17 cellular contexts compared by ENCODE assay signal in the genomic region with DNA sequence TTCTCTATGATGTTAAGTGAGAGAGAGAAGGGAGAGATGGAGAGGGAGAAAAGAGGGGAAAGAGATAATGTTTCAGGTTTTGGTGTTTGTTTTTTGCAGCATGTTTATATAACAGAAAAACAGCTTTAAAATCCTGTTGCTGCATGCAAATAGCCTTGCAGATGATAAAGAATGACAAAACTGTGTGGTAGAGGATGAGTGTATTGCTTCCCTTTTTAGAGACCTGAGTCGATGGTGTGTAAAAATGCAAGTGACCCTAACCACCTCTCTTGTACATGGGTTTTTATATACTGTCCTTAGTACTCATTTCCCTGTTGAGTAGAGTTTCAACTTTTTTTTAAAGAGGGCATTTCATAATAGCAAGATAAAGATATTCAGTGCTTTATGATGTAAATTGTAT.
DNase-seq lines count a peak whose midpoint lies in the region; ATAC-seq and TF ChIP-seq lines count a peak whose summit lies in the region.
"Had no signal": no experiment of that assay in that cellular context is flagged by ENCODE, and none has a peak within 500 bp of the region (broad histone marks: within the 10 kb centered on the region; RNA-seq: fewer than 3 reads in every experiment).

No MANE protein-coding gene starts in this region.

- no peaks in the 10 kb centered on the region for H3K9me3 ChIP-seq in thyroid gland
- no peaks in the 10 kb centered on the region for H3K9me3 ChIP-seq in effector memory CD4-positive, alpha-beta T cell (ENCODE audit: control insufficient read depth, low read length)
- H3K9me3 ChIP-seq: suprapubic skin had no signal

- H3K4me3 Mint-ChIP-seq in activated T-helper 17 cell treated with anti-CD3 and anti-CD28 coated beads, Interleukin-2, amount 50 U/mL, for 72 hours: no peak overlapping the region
- no peak overlapping the region for H3K4me3 Mint-ChIP-seq in activated naive CD8-positive, alpha-beta T cell treated with anti-CD3 and anti-CD28 coated beads, Interleukin-2, amount 50 U/mL, for 24 hours
- H3K4me3 Mint-ChIP-seq: activated naive CD8-positive, alpha-beta T cell treated with anti-CD3 and anti-CD28 coated beads, Interleukin-2, amount 10 ng/mL, durations not matched to agents 7 days and 5 days had no signal

- H3K36me3 ChIP-seq in thyroid gland: no peaks in the 10 kb centered on the region
- H3K36me3 ChIP-seq in effector memory CD4-positive, alpha-beta T cell (ENCODE audit: control insufficient read depth, insufficient read depth, low read length): no peaks in the 10 kb centered on the region
- H3K36me3 ChIP-seq: BLaER1 treated with 17β-estradiol and CSF1 and Interleukin-3, amounts not matched to agents 10 nM and 100 nM; suprapubic skin had no signal

- no peaks in the 10 kb centered on the region for H3K36me3 Mint-ChIP-seq in activated T-helper 17 cell treated with anti-CD3 and anti-CD28 coated beads, Interleukin-2, amount 50 U/mL, for 72 hours (ENCODE audit: low read depth)
- H3K36me3 Mint-ChIP-seq in activated naive CD8-positive, alpha-beta T cell treated with anti-CD3 and anti-CD28 coated beads, Interleukin-2, amount 50 U/mL, for 24 hours (ENCODE audit: low read depth): no peaks in the 10 kb centered on the region
- H3K36me3 Mint-ChIP-seq: activated naive CD8-positive, alpha-beta T cell treated with anti-CD3 and anti-CD28 coated beads, Interleukin-2, amount 10 ng/mL, durations not matched to agents 7 days and 5 days had no signal

- no peaks in the 10 kb centered on the region for H3K4me1 Mint-ChIP-seq in activated T-helper 17 cell treated with anti-CD3 and anti-CD28 coated beads, Interleukin-2, amount 50 U/mL, for 72 hours
- H3K4me1 Mint-ChIP-seq in activated naive CD8-positive, alpha-beta T cell treated with anti-CD3 and anti-CD28 coated beads, Interleukin-2, amount 50 U/mL, for 24 hours: no peaks in the 10 kb centered on the region
- H3K4me1 Mint-ChIP-seq: activated naive CD8-positive, alpha-beta T cell treated with anti-CD3 and anti-CD28 coated beads, Interleukin-2, amount 10 ng/mL, durations not matched to agents 7 days and 5 days had no signal

- intact Hi-C loops in thyroid gland (cut with DNase I): loop anchor here (5.0 kb wide), 1 partner anchor 1214 kb away; no protein-coding TSS in a partner anchor

- H3K4me3 ChIP-seq in thyroid gland (replicated peaks in 1 of 3): no peak overlapping the region
- no peak overlapping the region for H3K4me3 ChIP-seq in effector memory CD4-positive, alpha-beta T cell (ENCODE audit: insufficient read depth, low read depth, low read length, poor library complexity, severe bottlenecking)
- H3K4me3 ChIP-seq: BLaER1 treated with 17β-estradiol and CSF1 and Interleukin-3, amounts not matched to agents 10 nM and 100 nM; suprapubic skin had no signal

- H3K27ac Mint-ChIP-seq in activated T-helper 17 cell treated with anti-CD3 and anti-CD28 coated beads, Interleukin-2, amount 50 U/mL, for 72 hours: no peak overlapping the region
- H3K27ac Mint-ChIP-seq in activated naive CD8-positive, alpha-beta T cell treated with anti-CD3 and anti-CD28 coated beads, Interleukin-2, amount 50 U/mL, for 24 hours: no peak overlapping the region
- H3K27ac Mint-ChIP-seq: activated naive CD8-positive, alpha-beta T cell treated with anti-CD3 and anti-CD28 coated beads, Interleukin-2, amount 10 ng/mL, durations not matched to agents 7 days and 5 days had no signal

- DNase-seq in thyroid gland (no peak), NCI-H1105 (lab: John Stamatoyannopoulos, UW) (no peak)
- no peak for DNase-seq in effector memory CD4-positive, alpha-beta T cell
- DNase-seq in activated naive CD8-positive, alpha-beta T cell treated with anti-CD3 and anti-CD28 coated beads, Interleukin-2, amount 50 U/mL, for 24 hours: no peak
- DNase-seq: activated naive CD8-positive, alpha-beta T cell treated with anti-CD3 and anti-CD28 coated beads, Interleukin-2, amount 10 ng/mL, durations not matched to agents 7 days and 5 days; caudate nucleus; DND-41; islet precursor cell; NCI-H1105 treated with DMSO at 0.1 percent for 48 hours; NCI-H446 had no signal

- H3K4me1 ChIP-seq in thyroid gland: peaks cover 0 to 4% of the 10 kb centered on the region in 2 donors
- no peaks in the 10 kb centered on the region for H3K4me1 ChIP-seq in effector memory CD4-positive, alpha-beta T cell (ENCODE audit: control insufficient read depth, insufficient read depth, low read length, poor library complexity, severe bottlenecking)

- no peak for TF ChIP-seq CTCF in thyroid gland (IDR thresholded peaks at IDR 0.05)

- no peak overlapping the region for H3K27ac ChIP-seq in thyroid gland
- H3K27ac ChIP-seq in effector memory CD4-positive, alpha-beta T cell (ENCODE audit: insufficient read depth, low read length, poor library complexity, severe bottlenecking): no peak overlapping the region
- H3K27ac ChIP-seq: BLaER1 treated with 17β-estradiol and CSF1 and Interleukin-3, amounts not matched to agents 10 nM and 100 nM; suprapubic skin had no signal

- H3K27me3 ChIP-seq in thyroid gland: no peaks in the 10 kb centered on the region
- no peaks in the 10 kb centered on the region for H3K27me3 ChIP-seq in effector memory CD4-positive, alpha-beta T cell (replicated peaks; ENCODE audit: control insufficient read depth, insufficient read depth, low read length, poor library complexity, severe bottlenecking)
- H3K27me3 ChIP-seq: BLaER1 treated with 17β-estradiol and CSF1 and Interleukin-3, amounts not matched to agents 10 nM and 100 nM; suprapubic skin had no signal

- TF ChIP-seq POLR2A in thyroid gland (IDR thresholded peaks at IDR 0.05): no peak

- no peaks in the 10 kb centered on the region for H3K9me3 Mint-ChIP-seq in activated T-helper 17 cell treated with anti-CD3 and anti-CD28 coated beads, Interleukin-2, amount 50 U/mL, for 72 hours
- no peaks in the 10 kb centered on the region for H3K9me3 Mint-ChIP-seq in activated naive CD8-positive, alpha-beta T cell treated with anti-CD3 and anti-CD28 coated beads, Interleukin-2, amount 50 U/mL, for 24 hours
- H3K9me3 Mint-ChIP-seq: activated naive CD8-positive, alpha-beta T cell treated with anti-CD3 and anti-CD28 coated beads, Interleukin-2, amount 10 ng/mL, durations not matched to agents 7 days and 5 days had no signal

- H3K27me3 Mint-ChIP-seq in activated T-helper 17 cell treated with anti-CD3 and anti-CD28 coated beads, Interleukin-2, amount 50 U/mL, for 72 hours: peaks cover 3% of the 10 kb centered on the region
- no peaks in the 10 kb centered on the region for H3K27me3 Mint-ChIP-seq in activated naive CD8-positive, alpha-beta T cell treated with anti-CD3 and anti-CD28 coated beads, Interleukin-2, amount 50 U/mL, for 24 hours

- peak; percentile 90 for ATAC-seq in GM18870 (IDR thresholded peaks at IDR 0.05; ENCODE audit: unreplicated experiment)
- peak; percentile 78 for ATAC-seq in GM21526 (IDR thresholded peaks at IDR 0.05; ENCODE audit: low FRiP score, unreplicated experiment)
- ATAC-seq in HG03066 (IDR thresholded peaks at IDR 0.05; ENCODE audit: low read depth, unreplicated experiment): peak; percentile 80
- peak; percentile 47 for ATAC-seq in activated T-helper 17 cell treated with anti-CD3 and anti-CD28 coated beads, Interleukin-2, amount 50 U/mL, for 72 hours (replicated peaks)
- ATAC-seq in activated naive CD8-positive, alpha-beta T cell treated with anti-CD3 and anti-CD28 coated beads, Interleukin-2, amount 50 U/mL, for 24 hours: no peak
- ATAC-seq: HCT116 had no signal

- 61 to 63% methylated on average over 1 of the region's 1 CpG for WGBS in thyroid gland, 2 donors
